ENCODE assay signal across 1 cellular context in the genomic region with DNA sequence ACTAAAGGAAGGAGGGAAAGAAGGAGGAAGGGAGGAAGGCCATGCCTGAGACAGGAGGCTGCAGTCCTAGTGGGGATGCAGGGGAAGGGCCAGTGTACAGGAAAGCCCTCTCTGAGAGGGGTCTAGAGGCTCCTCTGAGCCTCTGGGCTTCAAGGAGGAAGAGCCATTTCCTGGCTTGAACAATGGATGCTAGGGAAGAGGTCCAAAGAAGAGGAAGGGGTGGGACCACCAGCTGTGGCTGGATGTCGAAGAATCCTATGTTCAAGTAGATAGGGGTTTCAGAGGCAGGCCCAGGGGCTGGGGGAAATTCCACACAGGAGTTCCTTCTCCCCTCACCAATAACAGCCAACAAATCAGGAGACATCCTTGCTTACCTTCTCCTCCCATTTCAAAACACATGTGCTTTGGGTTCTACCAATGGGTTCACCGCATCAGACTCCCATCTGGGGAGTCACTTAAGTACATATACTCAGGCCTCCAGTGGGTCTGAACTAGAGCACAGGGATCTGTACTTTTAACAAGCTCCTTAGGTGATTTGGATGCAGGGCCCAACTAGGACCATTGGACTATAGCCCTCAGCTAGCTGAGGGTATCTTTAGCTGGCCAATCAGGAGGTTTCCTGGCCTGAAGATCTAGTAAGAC.
A peak's percentile ranks its signal among the peaks of the same experiment; 100 is the strongest.
TF ChIP-seq lines count a peak whose summit lies in the region.

No MANE protein-coding gene starts in this region.

TF ChIP-seq in endothelial cell of umbilical vein, 7 proteins besides CTCF, POLR2A, EP300 and RAD21:
- TF ChIP-seq POLR2AphosphoS5 (IDR thresholded peaks at IDR 0.05; ENCODE audit: insufficient read depth, low read depth, low read length) (peak; percentile 47), GATA2 (IDR thresholded peaks at IDR 0.05; ENCODE audit: insufficient read depth, insufficient read length, low read depth, low read length) (no peak)
